Comparison of ENCODE assay signal across 8 cellular contexts in the genomic region with DNA sequence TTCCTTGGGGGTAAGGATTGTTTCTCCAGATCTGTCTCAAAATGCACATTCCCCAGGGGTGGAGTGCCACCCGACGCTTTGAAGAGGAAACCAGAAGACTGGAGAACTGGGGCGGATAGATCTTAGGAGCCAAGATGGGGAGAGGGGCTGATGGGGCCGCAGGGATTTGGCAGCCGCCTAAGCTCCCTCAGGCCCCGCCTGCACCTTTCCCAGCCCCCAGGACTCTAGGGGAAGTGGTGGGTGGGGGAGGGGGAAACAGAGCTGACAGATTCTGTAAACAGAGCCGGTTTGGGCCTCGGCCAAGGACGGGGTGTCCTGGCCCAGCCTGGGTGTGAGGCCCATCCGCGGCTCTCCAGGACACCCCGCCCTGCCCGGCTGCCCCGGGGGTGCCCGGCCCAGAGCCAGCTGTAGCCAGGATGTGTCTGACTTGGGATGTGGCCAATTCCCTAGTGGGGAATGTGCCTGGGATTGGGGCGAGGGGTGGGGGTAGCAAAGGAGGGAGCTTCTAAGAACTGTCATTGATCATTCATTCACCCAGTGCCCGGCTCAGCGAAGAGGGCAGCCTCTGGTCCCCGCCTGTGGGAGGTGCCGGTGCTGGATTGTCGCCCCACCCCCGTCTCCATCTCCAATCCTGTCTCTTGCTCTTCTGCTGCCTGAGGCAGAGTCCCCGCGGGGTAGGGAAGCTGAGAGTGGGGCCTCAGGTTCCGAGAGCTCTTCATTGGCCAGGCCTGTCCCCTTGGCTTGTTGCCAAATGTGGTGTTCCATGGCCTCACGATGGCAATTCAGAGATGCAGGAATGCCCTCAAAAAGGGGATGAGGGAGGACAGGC. TPM values are rescaled to one million over a fixed set of nuclear protein-coding genes. Genes with fewer than 3 reads are reported as not detected.
DNase-seq lines count a peak whose midpoint lies in the region; ATAC-seq, FAIRE-seq and TF ChIP-seq lines count a peak whose summit lies in the region.

No MANE protein-coding gene starts in this region.

- peaks cover 4% of the 10 kb centered on the region for H3K9me1 ChIP-seq in keratinocyte (ENCODE audit: control insufficient read depth, extremely low read depth, insufficient read depth, low read length)

- DNase-seq in GM12864 (ENCODE audit: low read depth) (no peak), NCI-H2196 (lab: John Stamatoyannopoulos, UW; ENCODE audit: unreplicated experiment) (peak; percentile 94), choroid plexus epithelial cell (ENCODE audit: low read depth) (peak; percentile 97), keratinocyte (ENCODE audit: low read depth, low spot score) (peak; percentile 90)
- DNase-seq in activated CD4-positive, CD25-positive, alpha-beta regulatory T cell (lab: John Stamatoyannopoulos, UW) = peak in 3 of 4 experiments; percentile 7 to 13 (median 9)
- peak; percentile 2 to 29 for DNase-seq in stimulated activated CD4-positive, alpha-beta T cell treated with anti-CD3 and anti-CD28 coated beads, Interleukin-12 subunit alpha, Interleukin-12 subunit beta, amount 100 ng/mL, for 24 hours (ENCODE audit: low read depth in 2 of 2)

- H2AFZ ChIP-seq in keratinocyte (ENCODE audit: control insufficient read depth, low read length) = peak overlapping the region; percentile 70

- peak; percentile 57 for FAIRE-seq in keratinocyte (lab: Jason Lieb, UNC)

- H3K36me3 ChIP-seq in keratinocyte (ENCODE audit: control insufficient read depth in 2 of 2, extremely low read depth in 1 of 2, insufficient read depth in 2 of 2, low read length in 2 of 2) = no peaks in the 10 kb centered on the region

- H3K27ac ChIP-seq in keratinocyte (ENCODE audit: control insufficient read depth, insufficient read depth, low read length) = peak overlapping the region; percentile 90

- H3K27me3 ChIP-seq in keratinocyte (ENCODE audit: control insufficient read depth, extremely low read depth, insufficient read depth, low read length) = no peaks in the 10 kb centered on the region

- no peaks in the 10 kb centered on the region for H3K79me2 ChIP-seq in keratinocyte (ENCODE audit: control insufficient read depth, insufficient read depth, low read length)

- H3K9me3 ChIP-seq in keratinocyte (ENCODE audit: control insufficient read depth, low read depth, low read length) = no peaks in the 10 kb centered on the region

- H3K4me3 ChIP-seq in GM12864 (ENCODE audit: low read depth, low read length) = peak overlapping the region; percentile 78
- H3K4me3 ChIP-seq in choroid plexus epithelial cell (ENCODE audit: low read depth, low read length) = peak overlapping the region; percentile 41
- H3K4me3 ChIP-seq in keratinocyte (ENCODE audit: control insufficient read depth in 2 of 3, extremely low read depth in 1 of 3, insufficient read depth in 2 of 3, low read depth in 1 of 3, low read length in 3 of 3) = peak overlapping the region; percentile 30 to 68 (median 60)

- H3K4me2 ChIP-seq in keratinocyte (ENCODE audit: control insufficient read depth, extremely low read depth, insufficient read depth, low read depth, low read length) = peak overlapping the region; percentile 96

- H4K20me1 ChIP-seq in keratinocyte (ENCODE audit: control insufficient read depth, extremely low read depth, insufficient read depth, low read length) = no peaks in the 10 kb centered on the region

- peaks cover 27% of the 10 kb centered on the region for H3K4me1 ChIP-seq in keratinocyte (ENCODE audit: control insufficient read depth, extremely low read depth, insufficient read depth, low read length)

- H3K9ac ChIP-seq in keratinocyte (ENCODE audit: control insufficient read depth, extremely low read depth, insufficient read depth, low read length) = peak overlapping the region; percentile 81

- TF ChIP-seq CTCF in GM12864 (IDR thresholded peaks at IDR 0.05; ENCODE audit: low read depth, low read length, missing control alignments) (no peak), choroid plexus epithelial cell (conservative IDR thresholded peaks at IDR 0.05; ENCODE audit: low read depth, low read length) (no peak), keratinocyte (optimal IDR thresholded peaks at IDR 0.05 in 1 of 3, IDR thresholded peaks at IDR 0.05 in 1 of 3, conservative IDR thresholded peaks at IDR 0.05 in 1 of 3; ENCODE audit: extremely low read depth in 1 of 3, insufficient read depth in 2 of 3, low read length in 3 of 3) (no peak)

- ATAC-seq in HG02884 (IDR thresholded peaks at IDR 0.05; ENCODE audit: unreplicated experiment) (peak; percentile 29), HG02870 (IDR thresholded peaks at IDR 0.05; ENCODE audit: unreplicated experiment) (no peak)

- dilution Hi-C loops in keratinocyte (cut with MboI; ENCODE audit: extremely low pct_ligation_motif_present, low sequenced_read_pairs) = no loop called here

RNA-seq across cellular contexts. Expression of gene CDKN2AIPNL, which starts 54.8 kb away (rescaled TPM):
- 17.4 to 28.4 TPM (median 22.2 TPM) in 3 replicates for polyA plus RNA-seq in keratinocyte
- 7.3 TPM for polyA plus RNA-seq in keratinocyte (2011; ENCODE audit: low read depth)
- polyA plus RNA-seq in keratinocyte (2011; cell fraction: cytosol; rRNA removed) = 21.3 and 24.9 TPM in 2 replicates
- polyA plus RNA-seq in keratinocyte (2011; cell fraction: nucleus; rRNA removed) = 3.8 and 5.3 TPM in 2 replicates
- polyA plus RNA-seq in keratinocyte (2012; ENCODE audit: low replicate concordance) = 12.3 and 24.7 TPM in 2 replicates
- 5.7 to 6.4 TPM (median 6.2 TPM) in 3 replicates for polyA minus RNA-seq in keratinocyte
- polyA minus RNA-seq in keratinocyte (2011; cell fraction: cytosol; rRNA and poly(A)+ RNA removed) = 16.5 TPM
- 0.84 and 2.2 TPM in 2 replicates for polyA minus RNA-seq in keratinocyte (2011; cell fraction: nucleus; rRNA and poly(A)+ RNA removed)

RNA-seq across cellular contexts. Expression of gene JADE2, which starts 59.0 kb away (rescaled TPM):
- 8.4 to 15.5 TPM (median 11.1 TPM) in 3 replicates for polyA plus RNA-seq in keratinocyte
- polyA plus RNA-seq in keratinocyte (2011; ENCODE audit: low read depth) = 3.3 TPM
- 6.2 and 10.7 TPM in 2 replicates for polyA plus RNA-seq in keratinocyte (2011; cell fraction: cytosol; rRNA removed)
- polyA plus RNA-seq in keratinocyte (2011; cell fraction: nucleus; rRNA removed) = 13.5 and 16.0 TPM in 2 replicates
- polyA plus RNA-seq in keratinocyte (2012; ENCODE audit: low replicate concordance) = 3.0 and 18.5 TPM in 2 replicates
- 16.5 to 42.2 TPM (median 27.7 TPM) in 3 replicates for polyA minus RNA-seq in keratinocyte
- 25.3 TPM for polyA minus RNA-seq in keratinocyte (2011; cell fraction: cytosol; rRNA and poly(A)+ RNA removed)
- 19.3 and 20.4 TPM in 2 replicates for polyA minus RNA-seq in keratinocyte (2011; cell fraction: nucleus; rRNA and poly(A)+ RNA removed)
